Comparison of ENCODE assay signal across 13 cellular contexts in the genomic region with DNA sequence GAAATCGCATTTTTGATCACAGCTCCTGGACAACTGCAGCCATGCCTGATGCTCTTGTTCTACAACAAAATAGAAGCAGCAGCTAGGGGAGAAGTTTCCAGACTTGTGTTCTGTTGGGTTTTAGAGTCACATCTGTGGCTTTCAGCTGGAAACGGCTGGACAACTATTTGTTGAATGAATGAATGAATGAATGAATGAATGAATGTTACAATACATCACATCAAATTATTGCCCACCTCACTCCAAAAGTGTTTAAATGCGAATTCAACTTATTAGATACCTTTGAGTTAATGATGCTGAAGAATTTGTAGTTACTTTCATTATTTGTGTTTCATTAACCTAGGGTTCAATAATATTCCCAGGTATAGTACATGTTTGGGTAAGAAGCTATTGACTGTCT.
"Had no signal": no experiment of that assay in that cellular context is flagged by ENCODE, and none has a peak within 500 bp of the region (broad histone marks: within the 10 kb centered on the region; RNA-seq: fewer than 3 reads in every experiment).

No MANE protein-coding gene starts in this region.

- H3K4me1 ChIP-seq: sigmoid colon, uterus had no signal

- ATAC-seq: heart right ventricle had no signal

- H3K4me3 ChIP-seq: adrenal gland, heart right ventricle, sigmoid colon, spleen, uterus had no signal

- H3K4me3 Mint-ChIP-seq: natural killer cell; stimulated activated naive B cell treated with anti-CD40 and anti-IgM and Interleukin-4, amounts not matched to agents 10 μg/mL and 1 μg/mL and 100 μg/mL, for 72 hours had no signal

- H3K36me3 ChIP-seq: adrenal gland, heart right ventricle, sigmoid colon, spleen, uterus had no signal

- H3K27ac ChIP-seq: adrenal gland, heart right ventricle, sigmoid colon, uterus had no signal

- FAIRE-seq: astrocyte, TTC549 had no signal

- H3K27me3 ChIP-seq: adrenal gland, heart right ventricle, sigmoid colon, spleen, uterus had no signal

- H3K27me3 Mint-ChIP-seq: stimulated activated naive B cell treated with anti-CD40 and anti-IgM and Interleukin-4, amounts not matched to agents 10 μg/mL and 1 μg/mL and 100 μg/mL, for 72 hours had no signal

- H3K27ac Mint-ChIP-seq: natural killer cell had no signal

- H3K9me3 ChIP-seq: adrenal gland, heart right ventricle, sigmoid colon, spleen, uterus had no signal

- H3K4me1 Mint-ChIP-seq: natural killer cell had no signal

- DNase-seq: activated gamma-delta T cell treated with Interleukin-2 at 50 U/mL for 16 hours; adrenal gland; cerebellar nuclear complex; effector CD4-positive, alpha-beta T cell; heart right ventricle; natural killer cell; sigmoid colon; spleen; stimulated activated naive B cell treated with anti-CD40 and anti-IgM and Interleukin-4, amounts not matched to agents 10 μg/mL and 1 μg/mL and 100 μg/mL, for 72 hours; uterus had no signal

- H3K9me3 Mint-ChIP-seq: activated naive CD4-positive, alpha-beta T cell treated with anti-CD3 and anti-CD28 coated beads, Interleukin-2, amount 50 U/mL, for 72 hours; natural killer cell; stimulated activated naive B cell treated with anti-CD40 and anti-IgM and Interleukin-4, amounts not matched to agents 10 μg/mL and 1 μg/mL and 100 μg/mL, for 72 hours had no signal

- H3K36me3 Mint-ChIP-seq: activated naive CD4-positive, alpha-beta T cell treated with anti-CD3 and anti-CD28 coated beads, Interleukin-2, amount 50 U/mL, for 72 hours; natural killer cell; stimulated activated naive B cell treated with anti-CD40 and anti-IgM and Interleukin-4, amounts not matched to agents 10 μg/mL and 1 μg/mL and 100 μg/mL, for 72 hours had no signal
